Comparison of ENCODE assay signal across 26 cellular contexts in genomic region chr16:82947675-82948074, GRCh38.
"Had no signal": no experiment of that assay in that cellular context is flagged by ENCODE, and none has a peak within 500 bp of the region (broad histone marks: within the 10 kb centered on the region; RNA-seq: fewer than 3 reads in every experiment).

No MANE protein-coding gene starts in this region.

- H3K36me3 ChIP-seq: stomach, suprapubic skin, thoracic aorta, thyroid gland, tibial artery, tibial nerve, transverse colon, upper lobe of left lung, upper lobe of right lung, uterus, vagina had no signal

- H3K4me3 ChIP-seq: stomach, suprapubic skin, testis, thoracic aorta, thyroid gland, tibial artery, tibial nerve, transverse colon, upper lobe of left lung, upper lobe of right lung, uterus, vagina had no signal

- DNase-seq: stimulated activated CD4-positive, alpha-beta T cell treated with anti-CD3 and anti-CD28 coated beads, Interleukin-2, amount 100 ng/mL, for 48 hours; stimulated activated CD4-positive, alpha-beta T cell treated with anti-CD3 and anti-CD28 coated beads, Interleukin-4, amount 100 ng/mL, for 1 hour; stimulated activated CD4-positive, alpha-beta T cell treated with anti-CD3 and anti-CD28 coated beads, Interleukin-4, amount 100 ng/mL, for 24 hours; stimulated activated CD4-positive, alpha-beta T cell treated with anti-CD3 and anti-CD28 coated beads, Interleukin-4, amount 100 ng/mL, for 4 hours; stimulated activated CD8-positive, alpha-beta memory T cell treated with anti-CD3 and anti-CD28 coated beads, Interleukin-4, amount 100 ng/mL, for 48 hours; stimulated activated naive B cell treated with anti-CD40 and anti-IgM and Interleukin-4, amounts not matched to agents 10 μg/mL and 1 μg/mL and 100 μg/mL, for 72 hours; stimulated activated naive CD4-positive, alpha-beta T cell; stimulated activated naive CD4-positive, alpha-beta T cell treated with Interleukin-2 at 50 U/mL for 16 hours; stimulated activated naive CD8-positive, alpha-beta T cell treated with anti-CD3 and anti-CD28 coated beads, Interleukin-15, amount 100 ng/mL, for 72 hours; stimulated activated naive CD8-positive, alpha-beta T cell treated with anti-CD3 and anti-CD28 coated beads, Interleukin-15, Interleukin-2, amounts not matched to agents 100 U/mL and 50 U/mL, for 24 hours; stomach; substantia nigra; testis; thyroid gland; tibial artery; transverse colon; trophoblast cell; upper lobe of left lung; upper lobe of right lung; uterus had no signal

- H3K27me3 ChIP-seq: stomach, suprapubic skin, testis, thyroid gland, tibial artery, tibial nerve, transverse colon, upper lobe of left lung, upper lobe of right lung, uterus, vagina had no signal

- ATAC-seq: stimulated activated effector memory CD8-positive, alpha-beta T cell treated with anti-CD3 and anti-CD28 coated beads, Interleukin-12 subunit alpha, Interleukin-12 subunit beta, amount 100 ng/mL, for 72 hours; stimulated activated memory B cell treated with anti-CD40 and anti-IgM and Interleukin-4, amounts not matched to agents 10 μg/mL and 1 μg/mL and 100 μg/mL, for 72 hours; stimulated activated naive B cell treated with anti-CD40 and anti-IgM and Interleukin-4, amounts not matched to agents 10 μg/mL and 1 μg/mL and 100 μg/mL, for 72 hours; stimulated activated naive CD8-positive, alpha-beta T cell treated with anti-CD3 and anti-CD28 coated beads, Interleukin-15, amount 100 ng/mL, for 72 hours; stimulated activated naive CD8-positive, alpha-beta T cell treated with anti-CD3 and anti-CD28 coated beads, Interleukin-15, Interleukin-2, amounts not matched to agents 100 U/mL and 50 U/mL, for 24 hours; upper lobe of right lung had no signal

- H3K27ac ChIP-seq: stomach, suprapubic skin, testis, thoracic aorta, thyroid gland, tibial artery, tibial nerve, transverse colon, upper lobe of left lung, upper lobe of right lung, vagina had no signal

- H3K9me3 ChIP-seq: suprapubic skin, testis, thoracic aorta, thyroid gland, tibial artery, tibial nerve, transverse colon, upper lobe of left lung, upper lobe of right lung, uterus, vagina had no signal

- H3K4me1 ChIP-seq: suprapubic skin, testis, thyroid gland, tibial nerve, transverse colon, upper lobe of left lung, upper lobe of right lung, uterus, vagina had no signal
